In genomic region chr1:33014464-33015170, GRCh38 we compare ENCODE assay signal across 27 cellular contexts. TPM values are rescaled to one million over a fixed set of nuclear protein-coding genes. Genes with fewer than 3 reads are reported as not detected.
A peak's percentile ranks its signal among the peaks of the same experiment; 100 is the strongest.
DNase-seq lines count a peak whose midpoint lies in the region; ATAC-seq, FAIRE-seq and TF ChIP-seq lines count a peak whose summit lies in the region.
"Had no signal": no experiment of that assay in that cellular context is flagged by ENCODE, and none has a peak within 500 bp of the region (broad histone marks: within the 10 kb centered on the region; RNA-seq: fewer than 3 reads in every experiment).

No MANE protein-coding gene starts in this region.

- H3K79me2 ChIP-seq in GM23338 (replicated peaks; ENCODE audit: insufficient read depth) (no peaks in the 10 kb centered on the region), K562 (ENCODE audit: control insufficient read depth, insufficient read depth, low read length) (peaks cover 15% of the 10 kb centered on the region; the same call in 2 of the 3 replicates)

- TF ChIP-seq RAD21 in K562 (CRISPR knock-in tag; conservative IDR thresholded peaks at IDR 0.05 in 1 of 2, IDR thresholded peaks at IDR 0.05 in 1 of 2) = peak in 1 of 2 experiments; percentile 28; a peak in 2 of 4 replicates

- H3K4me3 ChIP-seq in A673 (ENCODE audit: low read depth, low read length, poor library complexity, severe bottlenecking) = no peak overlapping the region
- H3K4me3 ChIP-seq in GM23338 = no peak overlapping the region
- no peak overlapping the region for H3K4me3 ChIP-seq in K562
- no peak overlapping the region for H3K4me3 ChIP-seq in small intestine (ENCODE audit: low read depth in 1 of 2, low read length in 2 of 2)
- H3K4me3 ChIP-seq: esophagus muscularis mucosa, upper lobe of left lung had no signal

- H3K27ac Mint-ChIP-seq in GM23338 = no peak overlapping the region
- H3K27ac Mint-ChIP-seq: activated CD4-positive, alpha-beta T cell treated with anti-CD3 and anti-CD28 coated beads, Interleukin-2, amount 10 ng/mL, durations not matched to agents 24 days and 14 days; CD4-positive, alpha-beta T cell; mesothelial cell of epicardium had no signal

- no peak overlapping the region for H3K4me2 ChIP-seq in GM23338
- no peak overlapping the region for H3K4me2 ChIP-seq in K562 (ENCODE audit: insufficient read depth, low read length)

- 80% methylated on average over 8 of the region's 8 CpGs for WGBS in K562 (ENCODE audit: insufficient coverage, low coverage, missing lambda C conversion rate)
- WGBS in small intestine, 3 donors = 87 to 90% (median 90%) methylated on average over 8 of the region's 8 CpGs

- intact Hi-C loops in A673 (cut with micrococcal nuclease; ENCODE audit: unreplicated experiment) (no loop called here), K562 (cut with micrococcal nuclease) (no loop called here)

- peaks cover 13% of the 10 kb centered on the region for H4K20me1 ChIP-seq in GM23338 (replicated peaks; ENCODE audit: insufficient read depth)
- H4K20me1 ChIP-seq in K562 (replicated peaks; ENCODE audit: control insufficient read depth, insufficient read depth, low read length) = peaks cover 14% of the 10 kb centered on the region; the same call in 1 of the 2 replicates

- DNase-seq in A673 (ENCODE audit: low spot score) = no peak
- peak; percentile 18 for DNase-seq in GM23338 (ENCODE audit: low spot score)
- DNase-seq in K562 (ENCODE audit: extremely low read depth in 1 of 4, low spot score in 3 of 4) = no peak
- DNase-seq in medulla oblongata (ENCODE audit: extremely low spot score) = peak; percentile 40
- DNase-seq in small intestine = no peak
- DNase-seq in GM19239 (ENCODE audit: insufficient read length, low spot score) = no peak
- no peak for DNase-seq in cerebellar cortex (ENCODE audit: low spot score)
- DNase-seq in activated CD4-positive, alpha-beta T cell treated with anti-CD3 and anti-CD28 coated beads, Interleukin-2, amount 50 U/mL, for 4 hours = no peak
- DNase-seq: activated CD4-positive, alpha-beta T cell treated with anti-CD3 and anti-CD28 coated beads, Interleukin-2, amount 10 ng/mL, durations not matched to agents 24 days and 14 days; activated effector memory CD4-positive, alpha-beta T cell treated with anti-CD3 and anti-CD28 coated beads, Interleukin-2, amount 50 U/mL, for 16 hours; CD4-positive, alpha-beta T cell; DMS53; GOT3; KG1; left colon; NCI-H1048; NCI-H1930; NCI-H446; NK-92 treated with Interleukin-12 subunit alpha and Interleukin-12 subunit beta, amount 100 ng/mL, for 24 hours; RPMI8226; stimulated activated naive CD8-positive, alpha-beta T cell treated with anti-CD3 and anti-CD28 coated beads, Interleukin-15, amount 100 ng/mL, for 72 hours; upper lobe of left lung had no signal

- POLR2A ChIA-PET in A673 (lab: Charles Lee; ENCODE audit: low non-redundant PET) = no interaction called here
- POLR2A ChIA-PET in K562 (lab: Yijun Ruan, JAX) = interaction anchor here (1.0 to 4.4 kb wide), 6 partner anchors 7 to 22 kb away, joined by 3 to 28 read pairs (median 3); no protein-coding TSS in a partner anchor

- FAIRE-seq in K562 (lab: Jason Lieb, UNC) (no peak), small intestine (lab: Jason Lieb, UNC) (no peak), GM19239 (lab: Jason Lieb, UNC) (no peak)
- FAIRE-seq: GM12891, TTC549 had no signal

- BruUV-seq in A673 (replicated peaks; lab: Mats Ljungman, UMichigan) (no TSS peak), K562 (replicated peaks; lab: Mats Ljungman, UMichigan) (no TSS peak)

- no peaks in the 10 kb centered on the region for H3K9me1 ChIP-seq in K562 (ENCODE audit: control insufficient read depth, insufficient read depth, low read length)

- H2AFZ ChIP-seq in GM23338 = no peak overlapping the region
- no peak overlapping the region for H2AFZ ChIP-seq in K562 (ENCODE audit: low read depth, low read length)

- no peaks in the 10 kb centered on the region for H3K27me3 ChIP-seq in A673 (replicated peaks; ENCODE audit: insufficient read depth, low read depth, low read length, poor library complexity)
- H3K27me3 ChIP-seq in GM23338 (ENCODE audit: insufficient read depth) = no peaks in the 10 kb centered on the region
- H3K27me3 ChIP-seq in K562 (ENCODE audit: control insufficient read depth in 2 of 2, insufficient read depth in 2 of 2, low read length in 2 of 2) = no peaks in the 10 kb centered on the region
- no peaks in the 10 kb centered on the region for H3K27me3 ChIP-seq in small intestine (ENCODE audit: control insufficient read depth in 2 of 2, insufficient read depth in 2 of 2, low read length in 2 of 2)
- H3K27me3 ChIP-seq: esophagus muscularis mucosa, upper lobe of left lung had no signal

- no peak overlapping the region for H3K9ac ChIP-seq in K562 (ENCODE audit: insufficient read depth in 1 of 2, low read depth in 2 of 2, low read length in 2 of 2)

- H3K4me3 Mint-ChIP-seq in GM23338 = no peak overlapping the region
- H3K4me3 Mint-ChIP-seq: activated CD4-positive, alpha-beta T cell treated with anti-CD3 and anti-CD28 coated beads, Interleukin-2, amount 10 ng/mL, durations not matched to agents 24 days and 14 days; CD4-positive, alpha-beta T cell; mesothelial cell of epicardium; nephron; stimulated activated naive CD8-positive, alpha-beta T cell treated with anti-CD3 and anti-CD28 coated beads, Interleukin-15, amount 100 ng/mL, for 72 hours had no signal

- peaks cover 3% of the 10 kb centered on the region; the same call in 1 of the 2 replicates for H3F3A ChIP-seq in GM23338 (replicated peaks; ENCODE audit: low read depth)

- no peaks in the 10 kb centered on the region for H3K9me2 ChIP-seq in GM23338 (ENCODE audit: insufficient read depth)

- H3K9me3 ChIP-seq in A673 (ENCODE audit: low read depth, low read length, poor library complexity, severe bottlenecking) (no peaks in the 10 kb centered on the region), K562 (replicated peaks; ENCODE audit: control insufficient read depth, insufficient read depth, low read depth, low read length) (no peaks in the 10 kb centered on the region), small intestine (ENCODE audit: control insufficient read depth, low read depth) (no peaks in the 10 kb centered on the region)
- H3K9me3 ChIP-seq: esophagus muscularis mucosa, upper lobe of left lung had no signal

- ATAC-seq in GM23338 (peak; percentile 35; the same call in 1 of the 3 replicates), K562 (peak; percentile 19; the same call in 2 of the 3 replicates)
- ATAC-seq: stimulated activated naive CD8-positive, alpha-beta T cell treated with anti-CD3 and anti-CD28 coated beads, Interleukin-15, amount 100 ng/mL, for 72 hours had no signal

- H3K36me3 Mint-ChIP-seq in GM23338 (ENCODE audit: low read depth) = peaks cover 67% of the 10 kb centered on the region

- TF ChIP-seq POLR2A in K562 (conservative IDR thresholded peaks at IDR 0.05) = 0 out of 2 replicates have a peak, but pooled peaks have one; percentile 1

- no peaks in the 10 kb centered on the region for H3K4me1 ChIP-seq in A673 (ENCODE audit: insufficient read depth, low read length, poor library complexity, severe bottlenecking)
- no peaks in the 10 kb centered on the region for H3K4me1 ChIP-seq in GM23338 (ENCODE audit: insufficient read depth)
- H3K4me1 ChIP-seq in K562 (replicated peaks in 1 of 2; ENCODE audit: control insufficient read depth in 2 of 2, insufficient read depth in 2 of 2, low read length in 2 of 2) = peaks cover 4 to 21% of the 10 kb centered on the region in 2 experiments
- peaks cover 1 to 3% of the 10 kb centered on the region in 2 donors for H3K4me1 ChIP-seq in small intestine (ENCODE audit: control insufficient read depth in 2 of 2, insufficient read depth in 1 of 2, low read depth in 1 of 2, low read length in 1 of 2)

- no peak overlapping the region for H3K27ac ChIP-seq in A673 (ENCODE audit: low read depth, low read length, poor library complexity, severe bottlenecking)
- H3K27ac ChIP-seq in GM23338 (ENCODE audit: low read depth) = no peak overlapping the region
- H3K27ac ChIP-seq in K562 (ENCODE audit: extremely low read depth, low read depth, low read length) = no peak overlapping the region
- H3K27ac ChIP-seq in small intestine (ENCODE audit: low read depth in 1 of 2, low read length in 1 of 2) = no peak overlapping the region
- H3K27ac ChIP-seq: esophagus muscularis mucosa, upper lobe of left lung had no signal

- in situ Hi-C loops in K562 (cut with MboI) = no loop called here

- no peaks in the 10 kb centered on the region for H3K27me3 Mint-ChIP-seq in GM23338 (ENCODE audit: insufficient read depth, low read depth, poor library complexity)
- H3K27me3 Mint-ChIP-seq: activated CD4-positive, alpha-beta T cell treated with anti-CD3 and anti-CD28 coated beads, Interleukin-2, amount 10 ng/mL, durations not matched to agents 24 days and 14 days; CD4-positive, alpha-beta T cell; stimulated activated naive CD8-positive, alpha-beta T cell treated with anti-CD3 and anti-CD28 coated beads, Interleukin-15, amount 100 ng/mL, for 72 hours had no signal

- TF ChIP-seq CTCF in A673 (conservative IDR thresholded peaks at IDR 0.05; ENCODE audit: low read depth, low read length) (peak; percentile 23; the same call in 1 of the 2 replicates), GM23338 (conservative IDR thresholded peaks at IDR 0.05; ENCODE audit: low read depth in 2 of 2) (peak; percentile 17 to 18; a peak in 3 of 4 replicates), K562 (IDR thresholded peaks at IDR 0.05 in 2 of 3, conservative IDR thresholded peaks at IDR 0.05 in 1 of 3; ENCODE audit: insufficient read depth in 2 of 3, low read depth in 1 of 3, low read length in 3 of 3) (peak in 1 of 3 experiments; percentile 15; a peak in 2 of 6 replicates)

- no peaks in the 10 kb centered on the region; the same call in 2 of the 3 replicates for H3K9me3 Mint-ChIP-seq in GM23338
- H3K9me3 Mint-ChIP-seq: activated CD4-positive, alpha-beta T cell treated with anti-CD3 and anti-CD28 coated beads, Interleukin-2, amount 10 ng/mL, durations not matched to agents 24 days and 14 days; CD4-positive, alpha-beta T cell; mesothelial cell of epicardium; nephron; stimulated activated naive CD8-positive, alpha-beta T cell treated with anti-CD3 and anti-CD28 coated beads, Interleukin-15, amount 100 ng/mL, for 72 hours had no signal

- no peaks in the 10 kb centered on the region; the same call in 2 of the 3 replicates for H3K4me1 Mint-ChIP-seq in GM23338
- H3K4me1 Mint-ChIP-seq: mesothelial cell of epicardium had no signal

- CTCF ChIA-PET in A673 (lab: Charles Lee) (no interaction called here), K562 (lab: Yijun Ruan, JAX; ENCODE audit: low intra/inter-chr PET ratio) (no interaction called here)

- no peak for TF ChIP-seq EP300 in K562 (IDR thresholded peaks at IDR 0.05; ENCODE audit: low read length)

- H3K36me3 ChIP-seq in A673 (ENCODE audit: insufficient read depth, low read length, poor library complexity, severe bottlenecking) = peaks cover 61% of the 10 kb centered on the region
- H3K36me3 ChIP-seq in GM23338 (ENCODE audit: insufficient read depth) = peaks cover 48% of the 10 kb centered on the region
- H3K36me3 ChIP-seq in K562 (ENCODE audit: control insufficient read depth, insufficient read depth, low read length) = peaks cover 85% of the 10 kb centered on the region
- H3K36me3 ChIP-seq in small intestine (ENCODE audit: control insufficient read depth in 2 of 2, insufficient read depth in 2 of 2, low read length in 2 of 2) = peaks cover 20 to 34% of the 10 kb centered on the region in 2 donors

RNA-seq across cellular contexts. Expression of gene AK2, which starts 22.1 kb away (rescaled TPM):
- total RNA-seq in A673 (2021) (196 and 208 TPM in 2 replicates), K562 (2014; rRNA removed) (349 and 444 TPM in 2 replicates), K562 (2014; rRNA removed; fragmentation: Illumina TruSeq; extraction: Trizol) (456 and 483 TPM in 2 replicates), K562 (2015; rRNA removed; fragmentation: Illumina TruSeq; extraction: Trizol) (490 and 510 TPM in 2 replicates), K562 (2021) (509 and 517 TPM in 2 replicates)
- total RNA-seq in GM23338 (2014; rRNA removed; shearing (Covaris generic)) = 142 and 165 TPM in 2 replicates
- polyA plus RNA-seq in GM23338 (2016; fragmentation: Nextera tagmentation; extraction: Ambion mirVana) (121 and 125 TPM in 2 replicates), K562 (2011; rRNA removed) (447 and 549 TPM in 2 replicates), K562 (2014; fragmentation: Illumina TruSeq; extraction: Trizol) (802 and 1,050 TPM in 2 replicates), K562 (2014; fragmentation: Nextera tagmentation; extraction: Ambion mirVana) (100 to 1,000 TPM; 105 to 140 TPM), K562 (2014; rRNA removed) (512 and 577 TPM in 2 replicates), small intestine (100 to 1,000 TPM; 180 to 208 (median 202) TPM)
- total RNA-seq in K562 (2011; cell fraction: chromatin; rRNA removed; ENCODE audit: low replicate concordance) = 308 and 373 TPM in 2 replicates
- 190 and 213 TPM in 2 replicates for total RNA-seq in K562 (2011; cell fraction: nucleolus; rRNA removed)
- total RNA-seq in K562 (2011; cell fraction: nucleoplasm; rRNA removed) = 283 and 338 TPM in 2 replicates
- 383 and 522 TPM in 2 replicates for polyA plus RNA-seq in K562 (2011; cell fraction: cytosol; rRNA removed)
- 310 and 377 TPM in 2 replicates for polyA plus RNA-seq in K562 (2011; cell fraction: nucleus; rRNA removed)
- 354 and 451 TPM in 2 replicates for polyA plus RNA-seq in K562 (2012)
- polyA minus RNA-seq in K562 (2011; rRNA and poly(A)+ RNA removed) = 247 and 258 TPM in 2 replicates
- 169 and 177 TPM in 2 replicates for polyA minus RNA-seq in K562 (2011; cell fraction: cytosol; rRNA and poly(A)+ RNA removed)
- polyA minus RNA-seq in K562 (2011; cell fraction: nucleus; rRNA and poly(A)+ RNA removed) = 101 and 183 TPM in 2 replicates

RNA-seq across cellular contexts. Expression of gene RNF19B, which starts 50.0 kb away (rescaled TPM):
- total RNA-seq in A673 (2021) (14.3 and 14.5 TPM in 2 replicates), K562 (2014; rRNA removed) (9.6 and 11.8 TPM in 2 replicates), K562 (2014; rRNA removed; fragmentation: Illumina TruSeq; extraction: Trizol) (9.1 and 10.2 TPM in 2 replicates), K562 (2015; rRNA removed; fragmentation: Illumina TruSeq; extraction: Trizol) (10.5 and 10.9 TPM in 2 replicates), K562 (2021) (14.9 TPM in 2 replicates)
- 10.6 and 11.9 TPM in 2 replicates for total RNA-seq in GM23338 (2014; rRNA removed; shearing (Covaris generic))
- polyA plus RNA-seq in GM23338 (2016; fragmentation: Nextera tagmentation; extraction: Ambion mirVana) (2.6 and 2.9 TPM in 2 replicates), K562 (2011; rRNA removed) (10.2 and 14.3 TPM in 2 replicates), K562 (2014; fragmentation: Illumina TruSeq; extraction: Trizol) (14.1 and 14.6 TPM in 2 replicates), K562 (2014; fragmentation: Nextera tagmentation; extraction: Ambion mirVana) (1 to 10 TPM; 2.6 to 2.8 TPM), K562 (2014; rRNA removed) (10.1 and 11.6 TPM in 2 replicates), small intestine (10 to 100 TPM; 20.8 to 29.2 (median 28.9) TPM)
- total RNA-seq in K562 (2011; cell fraction: chromatin; rRNA removed; ENCODE audit: low replicate concordance) = 7.2 and 10.6 TPM in 2 replicates
- 7.9 and 11.3 TPM in 2 replicates for total RNA-seq in K562 (2011; cell fraction: nucleolus; rRNA removed)
- 6.7 and 7.8 TPM in 2 replicates for total RNA-seq in K562 (2011; cell fraction: nucleoplasm; rRNA removed)
- 9.9 and 11.1 TPM in 2 replicates for polyA plus RNA-seq in K562 (2011; cell fraction: cytosol; rRNA removed)
- polyA plus RNA-seq in K562 (2011; cell fraction: nucleus; rRNA removed) = 5.4 and 6.0 TPM in 2 replicates
- 12.3 and 15.2 TPM in 2 replicates for polyA plus RNA-seq in K562 (2012)
- 18.7 and 25.2 TPM in 2 replicates for polyA minus RNA-seq in K562 (2011; rRNA and poly(A)+ RNA removed)
- 7.8 and 11.6 TPM in 2 replicates for polyA minus RNA-seq in K562 (2011; cell fraction: cytosol; rRNA and poly(A)+ RNA removed)
- 4.7 and 7.8 TPM in 2 replicates for polyA minus RNA-seq in K562 (2011; cell fraction: nucleus; rRNA and poly(A)+ RNA removed)

Comparison
In these comparisons a context has a peak if more than half of its experiments do, and no peak if none do; other contexts are left out.
1. DNase-seq: peak in GM23338 (single experiment) and medulla oblongata (single experiment); none in A673 (single experiment), K562 (0 of 4), small intestine (single experiment), GM19239 (single experiment), cerebellar cortex (single experiment) and activated CD4-positive, alpha-beta T cell treated with anti-CD3 and anti-CD28 coated beads, Interleukin-2, amount 50 U/mL, for 4 hours (0 of 2).